ENCODE assay signal across 24 cellular contexts in the genomic region with DNA sequence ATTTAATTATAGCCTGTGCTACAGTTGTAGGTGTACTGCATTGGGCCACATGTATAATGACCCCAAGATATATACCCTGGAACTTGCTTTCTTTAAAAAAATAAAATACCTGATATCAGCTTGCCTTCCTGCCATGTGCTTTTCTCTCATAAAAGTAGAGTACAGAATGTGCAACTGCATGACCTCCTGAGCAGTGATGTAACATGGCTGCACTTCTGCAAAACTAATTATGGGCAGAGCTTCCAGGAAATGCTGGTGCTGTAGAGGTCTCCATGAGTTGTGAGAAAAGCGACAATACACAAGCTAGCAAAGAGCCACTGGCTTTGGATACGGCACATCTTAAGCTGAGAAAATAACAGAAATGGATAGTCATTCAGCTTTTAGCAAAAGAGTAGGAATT. TPM values are rescaled to one million over a fixed set of nuclear protein-coding genes. Genes with fewer than 3 reads are reported as not detected.
A peak's percentile ranks its signal among the peaks of the same experiment; 100 is the strongest.
DNase-seq lines count a peak whose midpoint lies in the region; ATAC-seq and TF ChIP-seq lines count a peak whose summit lies in the region.
"Had no signal": no experiment of that assay in that cellular context is flagged by ENCODE, and none has a peak within 500 bp of the region (broad histone marks: within the 10 kb centered on the region; RNA-seq: fewer than 3 reads in every experiment).

No MANE protein-coding gene starts in this region.

- TF ChIP-seq CTCF in HL-60 (IDR thresholded peaks at IDR 0.05; ENCODE audit: insufficient read depth, low read length) (no peak), heart left ventricle (IDR thresholded peaks at IDR 0.05) (no peak), spleen (IDR thresholded peaks at IDR 0.05 in 8 of 11, conservative IDR thresholded peaks at IDR 0.05 in 3 of 11) (no peak)

- peaks cover 0 to 86% (median 68%) of the 10 kb centered on the region in 9 donors for H3K36me3 ChIP-seq in heart left ventricle
- peaks cover 0 to 91% (median 44%) of the 10 kb centered on the region in 6 donors for H3K36me3 ChIP-seq in spleen

- peak in 1 of 2 experiments; percentile 83 for DNase-seq in HL-60 (ENCODE audit: low read depth in 1 of 2, low spot score in 1 of 2)
- DNase-seq in NOMO-1 treated with dmso at 0.1 percent for 144 hours (lab: John Stamatoyannopoulos, UW; ENCODE audit: unreplicated experiment) = peak; percentile 40
- DNase-seq in heart left ventricle = peak in 4 of 5 donors; percentile 31 to 45 (median 36)
- DNase-seq in spleen = no peak
- DNase-seq in NCI-H1436 (lab: John Stamatoyannopoulos, UW) = no peak
- DNase-seq: activated CD8-positive, alpha-beta T cell treated with anti-CD3 and anti-CD28 coated beads, Interleukin-2, amount 10 ng/mL, durations not matched to agents 7 days and 5 days; activated naive CD4-positive, alpha-beta T cell treated with anti-CD3 and anti-CD28 coated beads, Interleukin-2, amount 50 U/mL, for 16 hours; activated T-cell treated with anti-CD3 and anti-CD28 coated beads, Interleukin-2, amount 50 U/mL, for 4 hours; effector CD4-positive, alpha-beta T cell; foreskin melanocyte; kidney glomerular epithelial cell; NCI-H146; NCI-H2171; NCI-H69; stimulated activated CD4-positive, alpha-beta T cell treated with anti-CD3 and anti-CD28 coated beads, Interleukin-1b, Interleukin-23, amount 100 ng/mL, for 48 hours; stimulated activated naive B cell treated with anti-CD40 and anti-IgM and Interleukin-4, amounts not matched to agents 10 μg/mL and 1 μg/mL and 100 μg/mL, for 72 hours; T-helper 9 cell; thyroid gland had no signal

- TF ChIP-seq POLR2A in heart left ventricle (IDR thresholded peaks at IDR 0.05) = no peak
- TF ChIP-seq POLR2A in spleen (IDR thresholded peaks at IDR 0.05) = no peak

- intact Hi-C loops in heart left ventricle (cut with DNase I) (no loop called here), spleen (cut with DNase I; ENCODE audit: low total_unique reads) (no loop called here)

- H3K27me3 ChIP-seq in HL-60 (ENCODE audit: insufficient read depth, poor library complexity, severe bottlenecking) = no peaks in the 10 kb centered on the region
- H3K27me3 ChIP-seq in heart left ventricle = no peaks in the 10 kb centered on the region
- H3K27me3 ChIP-seq in spleen (replicated peaks in 1 of 7) = no peaks in the 10 kb centered on the region
- H3K27me3 ChIP-seq: thyroid gland had no signal

- 41 to 63% (median 60%) methylated on average over 2 of the region's 2 CpGs for WGBS in heart left ventricle, 4 donors
- 43 to 77% (median 60%) methylated on average over 2 of the region's 2 CpGs for WGBS in spleen, 5 donors

- H3K4me1 ChIP-seq in heart left ventricle = peaks cover 1 to 20% (median 7%) of the 10 kb centered on the region in 12 donors
- peaks cover 2 to 54% (median 17%) of the 10 kb centered on the region in 6 donors for H3K4me1 ChIP-seq in spleen
- H3K4me1 ChIP-seq: HAP-1, parathyroid adenoma had no signal

- no peaks in the 10 kb centered on the region for H3K9me3 ChIP-seq in heart left ventricle
- H3K9me3 ChIP-seq in spleen = no peaks in the 10 kb centered on the region
- H3K9me3 ChIP-seq: HAP-1, thyroid gland had no signal

- H3K4me3 ChIP-seq in HL-60 (replicated peaks; ENCODE audit: insufficient read depth, low read length) = no peak overlapping the region
- no peak overlapping the region for H3K4me3 ChIP-seq in heart left ventricle
- no peak overlapping the region for H3K4me3 ChIP-seq in spleen
- H3K4me3 ChIP-seq: HAP-1, SK-N-MC, thyroid gland had no signal

- ATAC-seq in heart left ventricle (peak; percentile 78 to 97 (median 90)), GM21576 (IDR thresholded peaks at IDR 0.05; ENCODE audit: unreplicated experiment) (no peak), HG03108 (IDR thresholded peaks at IDR 0.05; ENCODE audit: unreplicated experiment) (no peak)
- ATAC-seq: activated CD8-positive, alpha-beta T cell treated with anti-CD3 and anti-CD28 coated beads, Interleukin-2, amount 10 ng/mL, durations not matched to agents 7 days and 5 days; activated T-cell treated with anti-CD3 and anti-CD28 coated beads, Interleukin-2, amount 50 U/mL, for 4 hours; natural killer cell treated with Interleukin-12 subunit alpha and Interleukin-12 subunit beta and Interleukin-15 and Interleukin-18, amount 100 ng/mL, for 72 hours; stimulated activated naive B cell treated with anti-CD40 and anti-IgM and Interleukin-4, amounts not matched to agents 10 μg/mL and 1 μg/mL and 100 μg/mL, for 72 hours had no signal

- H3K27ac ChIP-seq in HL-60 (replicated peaks) (peak overlapping the region; percentile 78), heart left ventricle (peak overlapping the region; percentile 20 to 76 (median 44)), spleen (peak overlapping the region in 7 of 8 donors; percentile 30 to 79 (median 60))
- H3K27ac ChIP-seq: parathyroid adenoma, SK-N-MC, thyroid gland had no signal

RNA-seq across cellular contexts. Expression of a gene that starts 6.5 kb away (rescaled TPM):
- total RNA-seq in heart left ventricle (10 to 100 TPM in 2 of 9 donors, 1 to 10 TPM in 7; 4.3 to 16.5 (median 7.0) TPM), spleen (10 to 100 TPM; 17.2 to 29.6 (median 19.3) TPM)
- polyA plus RNA-seq in heart left ventricle (10 to 100 TPM in 1 of 2 donors, 1 to 10 TPM in 1; 1.9 to 13.7 TPM), spleen (1 to 10 TPM; 2.6 to 5.9 (median 3.6) TPM)

RNA-seq across cellular contexts. Expression of a gene that starts 37.0 kb away (rescaled TPM):
- 10 to 100 TPM in 5 of 9 donors, 1 to 10 TPM in 4; 8.5 to 14.8 (median 10.9) TPM for total RNA-seq in heart left ventricle
- polyA plus RNA-seq in heart left ventricle = 10 to 100 TPM in 1 of 2 donors, 1 to 10 TPM in 1; 5.0 to 15.3 TPM
- total RNA-seq in spleen = 10 to 100 TPM; 17.5 to 26.4 (median 24.8) TPM
- polyA plus RNA-seq in spleen = 1 to 10 TPM; 5.9 to 8.6 (median 6.6) TPM

Comparison
In these comparisons a context has a peak if more than half of its experiments do, and no peak if none do; other contexts are left out.
1. DNase-seq: peak in NOMO-1 treated with dmso at 0.1 percent for 144 hours (single experiment) and heart left ventricle (4 of 5); none in spleen (single experiment) and NCI-H1436 (single experiment).
2. ATAC-seq: peak in heart left ventricle (4 of 4); none in GM21576 (single experiment) and HG03108 (single experiment).
3. Peak in every context shown above with its lines, with median percentiles within 50 percentile points of each other: H3K27ac ChIP-seq.